9 cellular contexts compared by ENCODE assay signal in the genomic region with DNA sequence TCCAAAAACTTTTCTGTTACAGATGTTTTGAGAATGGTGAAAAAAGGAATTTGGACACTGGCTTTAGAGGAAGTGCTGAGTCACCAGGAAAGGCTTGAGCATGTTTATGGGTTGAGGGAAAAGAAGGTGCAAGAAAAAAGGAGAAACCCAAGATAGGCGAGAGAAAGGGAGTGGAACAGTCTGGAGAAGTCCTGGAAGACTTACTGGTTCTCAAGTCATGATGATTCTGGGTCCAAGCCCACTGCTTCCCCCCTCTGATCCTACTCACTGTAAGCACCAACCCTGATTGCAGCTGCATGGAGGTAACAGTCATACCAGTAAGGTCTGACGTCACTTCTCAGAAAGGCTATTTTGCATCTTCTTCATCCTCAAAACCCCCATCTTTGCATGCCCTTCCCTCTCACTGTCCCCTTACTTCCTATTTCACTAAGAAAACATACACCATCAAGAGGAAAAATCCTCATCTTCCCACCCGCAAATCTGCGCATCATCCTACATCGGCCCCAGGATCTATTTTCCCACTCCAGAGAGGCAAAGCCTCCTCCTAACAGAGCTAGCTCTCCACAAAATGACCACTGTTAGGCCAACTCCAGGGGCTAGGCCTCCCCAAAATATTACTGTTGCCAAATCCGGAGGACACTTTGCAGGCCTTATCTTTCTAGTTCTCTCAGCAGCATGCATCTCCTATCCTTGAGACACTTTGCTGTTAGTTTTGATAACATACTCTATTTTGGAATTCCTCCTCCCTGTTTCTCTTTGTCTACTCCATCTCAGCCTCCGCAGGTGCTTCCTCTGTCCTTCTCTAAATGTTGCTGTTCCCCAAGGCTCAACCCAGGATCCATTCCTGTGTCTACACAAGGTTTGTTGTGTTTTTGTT. TPM values are rescaled to one million over a fixed set of nuclear protein-coding genes. Genes with fewer than 3 reads are reported as not detected.
DNase-seq lines count a peak whose midpoint lies in the region; ATAC-seq, FAIRE-seq and TF ChIP-seq lines count a peak whose summit lies in the region.
"Had no signal": no experiment of that assay in that cellular context is flagged by ENCODE, and none has a peak within 500 bp of the region (broad histone marks: within the 10 kb centered on the region; RNA-seq: fewer than 3 reads in every experiment).

No MANE protein-coding gene starts in this region.

- no peaks in the 10 kb centered on the region for H3K27me3 ChIP-seq in SJSA1 (replicated peaks)

- peaks cover 34% of the 10 kb centered on the region for H3K4me1 Mint-ChIP-seq in activated naive CD4-positive, alpha-beta T cell treated with anti-CD3 and anti-CD28 coated beads for 36 hours (ENCODE audit: low read depth)
- H3K4me1 Mint-ChIP-seq in stimulated activated memory B cell treated with anti-CD40 and anti-IgM and Interleukin-4, amounts not matched to agents 10 μg/mL and 1 μg/mL and 100 μg/mL, for 72 hours, result peaks cover 64% of the 10 kb centered on the region

- TF ChIP-seq CTCF in D721Med (IDR thresholded peaks at IDR 0.05; ENCODE audit: insufficient read depth, missing control alignments), result no peak

- peak; percentile 59 for DNase-seq in activated naive CD4-positive, alpha-beta T cell treated with anti-CD3 and anti-CD28 coated beads for 36 hours
- DNase-seq in activated naive CD4-positive, alpha-beta T cell treated with anti-CD3 and anti-CD28 coated beads, Interleukin-2, amount 50 U/mL, for 16 hours, result no peak
- DNase-seq in SJSA1 (ENCODE audit: low read depth in 1 of 2, low spot score in 2 of 2), result peak in 1 of 2 experiments; percentile 31
- DNase-seq in NCI-H2107 treated with DMSO at 0.1 percent for 48 hours (lab: John Stamatoyannopoulos, UW; ENCODE audit: unreplicated experiment), result no peak
- DNase-seq in DMS 273 (lab: John Stamatoyannopoulos, UW; ENCODE audit: unreplicated experiment), result no peak
- no peak for DNase-seq in D721Med (ENCODE audit: insufficient read length, low spot score)

- H3K27ac ChIP-seq in SJSA1, result peak overlapping the region; percentile 52

- intact Hi-C loops in activated naive CD4-positive, alpha-beta T cell treated with anti-CD3 and anti-CD28 coated beads for 36 hours (cut with micrococcal nuclease), result loop anchor here (5.0 kb wide), 1 partner anchor 1052 kb away; a partner anchor contains a TSS

- FAIRE-seq in D721Med (lab: Jason Lieb, UNC), result no peak
- FAIRE-seq: G401.6 had no signal

- peaks cover 6% of the 10 kb centered on the region; the same call in 1 of the 2 replicates for H3K9me3 ChIP-seq in SJSA1 (replicated peaks)

- no peaks in the 10 kb centered on the region for H3K9me3 Mint-ChIP-seq in activated naive CD4-positive, alpha-beta T cell treated with anti-CD3 and anti-CD28 coated beads for 36 hours
- peaks cover 2% of the 10 kb centered on the region for H3K9me3 Mint-ChIP-seq in stimulated activated memory B cell treated with anti-CD40 and anti-IgM and Interleukin-4, amounts not matched to agents 10 μg/mL and 1 μg/mL and 100 μg/mL, for 72 hours

- H3K36me3 ChIP-seq in SJSA1, result 0 out of 2 replicates have a peak, but pooled peaks cover 2% of the 10 kb centered on the region

- H3K36me3 Mint-ChIP-seq in activated naive CD4-positive, alpha-beta T cell treated with anti-CD3 and anti-CD28 coated beads for 36 hours (ENCODE audit: low read depth), result peaks cover 15% of the 10 kb centered on the region
- no peaks in the 10 kb centered on the region for H3K36me3 Mint-ChIP-seq in stimulated activated memory B cell treated with anti-CD40 and anti-IgM and Interleukin-4, amounts not matched to agents 10 μg/mL and 1 μg/mL and 100 μg/mL, for 72 hours

- peaks cover 34% of the 10 kb centered on the region for H3K4me1 ChIP-seq in SJSA1 (replicated peaks)

- peak overlapping the region; percentile 54 for H3K27ac Mint-ChIP-seq in activated naive CD4-positive, alpha-beta T cell treated with anti-CD3 and anti-CD28 coated beads for 36 hours
- peak overlapping the region; percentile 35 for H3K27ac Mint-ChIP-seq in stimulated activated memory B cell treated with anti-CD40 and anti-IgM and Interleukin-4, amounts not matched to agents 10 μg/mL and 1 μg/mL and 100 μg/mL, for 72 hours

- H3K4me3 ChIP-seq in SJSA1, result no peak overlapping the region

- CTCF ChIA-PET in activated naive CD4-positive, alpha-beta T cell treated with anti-CD3 and anti-CD28 coated beads for 36 hours (lab: Charles Lee), result interaction anchor here (0.7 kb wide), 2 partner anchors 84 to 157 kb away, joined by 4 to 5 read pairs; no protein-coding TSS in a partner anchor

- peak; percentile 41 for ATAC-seq in HG02678 (IDR thresholded peaks at IDR 0.05; ENCODE audit: unreplicated experiment)
- ATAC-seq in stimulated activated memory B cell treated with anti-CD40 and anti-IgM and Interleukin-4, amounts not matched to agents 10 μg/mL and 1 μg/mL and 100 μg/mL, for 72 hours, result peak; percentile 61

- H3K4me3 Mint-ChIP-seq in activated naive CD4-positive, alpha-beta T cell treated with anti-CD3 and anti-CD28 coated beads for 36 hours, result peak overlapping the region; percentile 26
- H3K4me3 Mint-ChIP-seq in stimulated activated memory B cell treated with anti-CD40 and anti-IgM and Interleukin-4, amounts not matched to agents 10 μg/mL and 1 μg/mL and 100 μg/mL, for 72 hours, result peak overlapping the region; percentile 16

- H3K27me3 Mint-ChIP-seq in activated naive CD4-positive, alpha-beta T cell treated with anti-CD3 and anti-CD28 coated beads for 36 hours (ENCODE audit: low read depth), result no peaks in the 10 kb centered on the region
- H3K27me3 Mint-ChIP-seq in stimulated activated memory B cell treated with anti-CD40 and anti-IgM and Interleukin-4, amounts not matched to agents 10 μg/mL and 1 μg/mL and 100 μg/mL, for 72 hours, result no peaks in the 10 kb centered on the region

RNA-seq across cellular contexts. Expression of a gene that starts 3.2 kb away (rescaled TPM):
- total RNA-seq in activated naive CD4-positive, alpha-beta T cell treated with anti-CD3 and anti-CD28 coated beads for 36 hours, result 10 to 100 TPM; 88.4 to 92.3 TPM
- total RNA-seq in SJSA1 (2014; rRNA removed; shearing (Covaris generic)), result 119 and 135 TPM in 2 replicates
